8 cellular contexts compared by ENCODE assay signal in the genomic region with DNA sequence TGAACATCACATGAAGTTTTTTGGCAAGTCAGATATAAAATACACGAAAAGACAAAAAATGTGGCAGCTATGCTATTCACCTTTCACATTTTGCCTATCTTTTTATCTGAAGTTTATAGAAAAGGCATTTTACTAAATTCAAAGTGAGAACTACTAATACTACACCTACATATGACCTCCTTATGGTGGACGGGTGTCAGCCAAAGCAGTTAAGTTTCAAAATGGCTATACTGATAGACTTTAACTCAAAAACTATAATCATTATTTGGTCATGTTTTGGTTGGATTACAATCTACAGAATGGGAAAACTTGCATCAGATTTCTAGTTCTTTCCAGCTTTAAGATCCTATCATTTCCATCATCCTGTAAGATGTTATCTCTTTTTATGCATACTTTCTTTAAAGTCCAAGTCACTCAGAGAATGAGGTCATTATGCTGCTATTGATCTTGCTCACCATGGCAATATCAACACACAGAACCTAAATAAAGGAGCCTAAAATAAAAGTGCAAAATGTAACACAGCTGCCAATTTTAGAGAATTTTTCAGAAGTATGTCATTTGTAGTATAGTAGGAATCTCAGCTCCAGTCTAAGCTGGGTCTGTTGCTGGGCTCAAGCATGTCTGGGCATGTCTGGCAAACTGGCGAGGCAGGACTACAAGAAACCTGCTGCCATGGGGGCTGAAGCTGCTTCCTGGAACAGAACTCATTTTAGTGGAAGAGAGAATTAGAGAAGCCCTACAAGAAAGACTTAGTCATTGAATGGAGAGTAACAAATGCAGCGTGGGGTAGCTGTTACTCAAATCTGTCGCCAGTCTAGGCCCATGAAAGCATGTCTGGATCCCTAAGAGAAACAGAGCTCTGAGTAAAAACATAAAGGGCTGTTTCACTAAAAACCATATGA. TPM values are rescaled to one million over a fixed set of nuclear protein-coding genes. Genes with fewer than 3 reads are reported as not detected.
DNase-seq lines count a peak whose midpoint lies in the region; ATAC-seq and TF ChIP-seq lines count a peak whose summit lies in the region.

No MANE protein-coding gene starts in this region.

- CTCF ChIA-PET in A673 (lab: Charles Lee), result no interaction called here
- CTCF ChIA-PET in activated CD4-positive, alpha-beta T cell treated with anti-CD3 and anti-CD28 coated beads, Interleukin-2, amount 10 ng/mL, durations not matched to agents 7 days and 5 days (lab: Charles Lee), result interaction anchor here (1.1 kb wide), 2 partner anchors 28 to 76 kb away, joined by 3 read pairs; no protein-coding TSS in a partner anchor

- no peak for TF ChIP-seq CTCF in A673 (conservative IDR thresholded peaks at IDR 0.05; ENCODE audit: low read depth, low read length)
- no peak for TF ChIP-seq CTCF in fibroblast of villous mesenchyme (IDR thresholded peaks at IDR 0.05; ENCODE audit: insufficient read depth, low read depth, low read length)
- no peak for TF ChIP-seq CTCF in mucosa of descending colon (IDR thresholded peaks at IDR 0.05)

- DNase-seq in A673 (ENCODE audit: low spot score) (peak; percentile 56), fibroblast of villous mesenchyme (ENCODE audit: low read depth) (peak; percentile 55), stromal cell of bone marrow (ENCODE audit: low read depth) (peak; percentile 67), mucosa of descending colon (no peak)
- peak; percentile 26 for DNase-seq in activated CD4-positive, alpha-beta T cell treated with anti-CD3 and anti-CD28 coated beads, Interleukin-2, amount 10 ng/mL, durations not matched to agents 7 days and 5 days

- H3K36me3 ChIP-seq in A673 (ENCODE audit: insufficient read depth, low read length, poor library complexity, severe bottlenecking) (no peaks in the 10 kb centered on the region), mucosa of descending colon (ENCODE audit: low read depth) (no peaks in the 10 kb centered on the region)

- H3K4me1 ChIP-seq in A673 (ENCODE audit: insufficient read depth, low read length, poor library complexity, severe bottlenecking), result peaks cover 13% of the 10 kb centered on the region
- no peaks in the 10 kb centered on the region for H3K4me1 ChIP-seq in mucosa of descending colon (ENCODE audit: low read depth)

- intact Hi-C loops in A673 (cut with micrococcal nuclease; ENCODE audit: unreplicated experiment) (no loop called here), mucosa of descending colon (cut with DNase I, micrococcal nuclease) (no loop called here)

- H3K36me3 Mint-ChIP-seq in activated CD4-positive, alpha-beta T cell treated with anti-CD3 and anti-CD28 coated beads, Interleukin-2, amount 10 ng/mL, durations not matched to agents 7 days and 5 days (ENCODE audit: low read depth), result peaks cover 17% of the 10 kb centered on the region

- H3K27me3 Mint-ChIP-seq in activated CD4-positive, alpha-beta T cell treated with anti-CD3 and anti-CD28 coated beads, Interleukin-2, amount 10 ng/mL, durations not matched to agents 7 days and 5 days, result no peaks in the 10 kb centered on the region

- peaks cover 7% of the 10 kb centered on the region for H3K9me3 Mint-ChIP-seq in activated CD4-positive, alpha-beta T cell treated with anti-CD3 and anti-CD28 coated beads, Interleukin-2, amount 10 ng/mL, durations not matched to agents 7 days and 5 days

- H3K9me3 ChIP-seq in A673 (ENCODE audit: low read depth, low read length, poor library complexity, severe bottlenecking) (no peaks in the 10 kb centered on the region), mucosa of descending colon (no peaks in the 10 kb centered on the region)

- H3K27me3 ChIP-seq in A673 (replicated peaks; ENCODE audit: insufficient read depth, low read depth, low read length, poor library complexity), result no peaks in the 10 kb centered on the region

- H3K27ac Mint-ChIP-seq in activated CD4-positive, alpha-beta T cell treated with anti-CD3 and anti-CD28 coated beads, Interleukin-2, amount 10 ng/mL, durations not matched to agents 7 days and 5 days, result peak overlapping the region; percentile 93

- peaks cover 55% of the 10 kb centered on the region for H3K4me1 Mint-ChIP-seq in activated CD4-positive, alpha-beta T cell treated with anti-CD3 and anti-CD28 coated beads, Interleukin-2, amount 10 ng/mL, durations not matched to agents 7 days and 5 days

- H3K4me3 Mint-ChIP-seq in activated CD4-positive, alpha-beta T cell treated with anti-CD3 and anti-CD28 coated beads, Interleukin-2, amount 10 ng/mL, durations not matched to agents 7 days and 5 days, result no peak overlapping the region

- H3K27ac ChIP-seq in A673 (ENCODE audit: low read depth, low read length, poor library complexity, severe bottlenecking), result peak overlapping the region; percentile 58

- ATAC-seq in GM18499 (IDR thresholded peaks at IDR 0.05; ENCODE audit: insufficient read depth, unreplicated experiment) (peak; percentile 38), HG03342 (IDR thresholded peaks at IDR 0.05; ENCODE audit: unreplicated experiment) (peak; percentile 48), mucosa of descending colon (no peak), GM18861 (IDR thresholded peaks at IDR 0.05; ENCODE audit: unreplicated experiment) (no peak)

- BruUV-seq in A673 (replicated peaks; lab: Mats Ljungman, UMichigan), result no TSS peak

- POLR2A ChIA-PET in A673 (lab: Charles Lee; ENCODE audit: low non-redundant PET), result no interaction called here
- POLR2A ChIA-PET in activated CD4-positive, alpha-beta T cell treated with anti-CD3 and anti-CD28 coated beads, Interleukin-2, amount 10 ng/mL, durations not matched to agents 7 days and 5 days (lab: Charles Lee), result no interaction called here

- no peak overlapping the region for H3K4me3 ChIP-seq in A673 (ENCODE audit: low read depth, low read length, poor library complexity, severe bottlenecking)
- no peak overlapping the region for H3K4me3 ChIP-seq in fibroblast of villous mesenchyme (ENCODE audit: low read depth, low read length)
- no peak overlapping the region for H3K4me3 ChIP-seq in mucosa of descending colon

RNA-seq across cellular contexts. Expression of a gene that starts 7.6 kb away (rescaled TPM):
- total RNA-seq in A673 (2021) (47.6 and 48.8 TPM in 2 replicates), fibroblast of villous mesenchyme (14.8 and 23.7 TPM in 2 replicates), mucosa of descending colon (10 to 100 TPM; 24.4 to 57.2 (median 27.7) TPM)
- total RNA-seq in activated CD4-positive, alpha-beta T cell treated with anti-CD3 and anti-CD28 coated beads, Interleukin-2, amount 10 ng/mL, durations not matched to agents 7 days and 5 days, result 10 to 100 TPM; 45.8 to 49.1 TPM

Comparison
In these comparisons a context has a peak if more than half of its experiments do, and no peak if none do; other contexts are left out.
1. DNase-seq: peak in A673 (single experiment), activated CD4-positive, alpha-beta T cell treated with anti-CD3 and anti-CD28 coated beads, Interleukin-2, amount 10 ng/mL, durations not matched to agents 7 days and 5 days (single experiment), fibroblast of villous mesenchyme (single experiment) and stromal cell of bone marrow (single experiment); none in mucosa of descending colon (0 of 3).
2. ATAC-seq: peak in GM18499 (single experiment) and HG03342 (single experiment); none in mucosa of descending colon (single experiment) and GM18861 (single experiment).